10 cellular contexts compared by ENCODE assay signal in genomic region chr2:52934354-52934898, GRCh38.
DNase-seq lines count a peak whose midpoint lies in the region; ATAC-seq and TF ChIP-seq lines count a peak whose summit lies in the region.
"Had no signal": no experiment of that assay in that cellular context is flagged by ENCODE, and none has a peak within 500 bp of the region (broad histone marks: within the 10 kb centered on the region; RNA-seq: fewer than 3 reads in every experiment).

No MANE protein-coding gene starts in this region.

- peak; percentile 20 for DNase-seq in amniotic stem cell (lab: John Stamatoyannopoulos, UW)
- DNase-seq in retinal pigment epithelial cell (ENCODE audit: low read depth): peak; percentile 25
- no peak for DNase-seq in tibial nerve (ENCODE audit: low spot score in 2 of 2)
- no peak for DNase-seq in SHP77 treated with DMSO at 0.1 percent for 48 hours (lab: John Stamatoyannopoulos, UW)
- no peak for DNase-seq in NCI-H1105 (lab: John Stamatoyannopoulos, UW)
- DNase-seq in NCI-H1694 (lab: John Stamatoyannopoulos, UW): no peak
- DNase-seq: tibial artery had no signal

- ATAC-seq in GM19328 (IDR thresholded peaks at IDR 0.05; ENCODE audit: unreplicated experiment) (peak; percentile 49), HG03103 (IDR thresholded peaks at IDR 0.05; ENCODE audit: low read depth, unreplicated experiment) (peak; percentile 66)

- 30 to 35% methylated on average over 3 of the region's 3 CpGs for WGBS in tibial nerve, 2 donors

- H3K4me3 ChIP-seq in retinal pigment epithelial cell (ENCODE audit: low read length) (no peak overlapping the region), tibial nerve (no peak overlapping the region)
- H3K4me3 ChIP-seq: neural progenitor cell, tibial artery had no signal

- no peak for TF ChIP-seq POLR2A in tibial nerve (IDR thresholded peaks at IDR 0.05)

- H3K27ac ChIP-seq in tibial nerve: no peak overlapping the region
- H3K27ac ChIP-seq: neural progenitor cell, tibial artery had no signal

- H3K9me3 ChIP-seq in tibial nerve: peaks cover 0 to 13% (median 0%) of the 10 kb centered on the region in 4 donors
- H3K9me3 ChIP-seq: tibial artery had no signal

- H3K4me1 ChIP-seq in tibial nerve: peaks cover 0 to 17% (median 2%) of the 10 kb centered on the region in 4 donors
- H3K4me1 ChIP-seq: neural progenitor cell had no signal

- H3K36me3 ChIP-seq in tibial nerve: no peaks in the 10 kb centered on the region
- H3K36me3 ChIP-seq: neural progenitor cell, tibial artery had no signal

- TF ChIP-seq CTCF in retinal pigment epithelial cell (conservative IDR thresholded peaks at IDR 0.05; ENCODE audit: low read depth, low read length): no peak
- no peak for TF ChIP-seq CTCF in tibial nerve (IDR thresholded peaks at IDR 0.05)

- no peak for TF ChIP-seq EP300 in tibial nerve (IDR thresholded peaks at IDR 0.05)

- no peaks in the 10 kb centered on the region for H3K27me3 ChIP-seq in tibial nerve
- H3K27me3 ChIP-seq: neural progenitor cell, tibial artery had no signal

Comparison
In these comparisons a context has a peak if more than half of its experiments do, and no peak if none do; other contexts are left out.
1. DNase-seq: peak in amniotic stem cell (single experiment) and retinal pigment epithelial cell (single experiment); none in tibial nerve (0 of 2), SHP77 treated with DMSO at 0.1 percent for 48 hours (single experiment), NCI-H1105 (single experiment) and NCI-H1694 (single experiment).